In the genomic region with DNA sequence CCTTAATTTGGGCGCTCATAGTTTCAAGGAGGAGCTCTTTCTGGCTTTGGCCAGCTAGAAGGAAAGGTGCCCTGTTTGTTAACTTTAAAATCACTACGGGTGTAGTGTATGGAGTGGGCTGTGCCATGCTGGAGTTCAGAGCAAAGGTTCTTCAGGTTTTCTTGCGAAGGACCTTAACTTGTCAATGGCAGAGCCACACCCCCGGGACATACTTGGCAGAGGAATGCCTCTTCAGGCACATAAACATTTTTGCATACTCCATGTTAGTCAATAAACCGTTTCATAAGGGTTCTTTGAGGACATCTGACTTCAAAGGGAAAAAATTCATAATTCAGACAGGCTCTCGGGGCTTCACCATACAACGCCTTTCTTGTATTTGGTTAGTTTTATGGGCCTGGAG, we compare ENCODE assay signal across 20 cellular contexts.
DNase-seq lines count a peak whose midpoint lies in the region; ATAC-seq and TF ChIP-seq lines count a peak whose summit lies in the region.
"Had no signal": no experiment of that assay in that cellular context is flagged by ENCODE, and none has a peak within 500 bp of the region (broad histone marks: within the 10 kb centered on the region; RNA-seq: fewer than 3 reads in every experiment).

No MANE protein-coding gene starts in this region.

- no peak for TF ChIP-seq CTCF in MM.1S (IDR thresholded peaks at IDR 0.05; ENCODE audit: low read length)

- POLR2A ChIA-PET in CD4-positive, alpha-beta memory T cell (lab: Charles Lee; ENCODE audit: partially characterized antibody), result no interaction called here
- POLR2A ChIA-PET in CD8-positive, alpha-beta memory T cell (lab: Charles Lee), result no interaction called here

- no peaks in the 10 kb centered on the region for H3K27me3 ChIP-seq in CD4-positive, alpha-beta memory T cell (ENCODE audit: insufficient read depth, low read length)
- H3K27me3 ChIP-seq in CD8-positive, alpha-beta memory T cell (ENCODE audit: insufficient read depth, low read length, poor library complexity, severe bottlenecking), result no peaks in the 10 kb centered on the region
- no peaks in the 10 kb centered on the region for H3K27me3 ChIP-seq in MM.1S (replicated peaks; ENCODE audit: insufficient read depth, low read length)
- H3K27me3 ChIP-seq: BLaER1 had no signal

- H3K27ac ChIP-seq in CD4-positive, alpha-beta memory T cell (ENCODE audit: low read depth, low read length), result no peak overlapping the region
- H3K27ac ChIP-seq in CD8-positive, alpha-beta memory T cell (ENCODE audit: low read depth, low read length), result no peak overlapping the region
- no peak overlapping the region for H3K27ac ChIP-seq in MM.1S (ENCODE audit: low read length)
- H3K27ac ChIP-seq: BLaER1, PC-9, RWPE1 had no signal

- intact Hi-C loops in CD4-positive, alpha-beta memory T cell (cut with micrococcal nuclease), result no loop called here

- H3K4me2 ChIP-seq in MM.1S (ENCODE audit: low read depth, low read length), result no peak overlapping the region
- H3K4me2 ChIP-seq: BLaER1, PC-9, SK-N-SH had no signal

- peaks cover 51 to 53% of the 10 kb centered on the region in 2 donors for H3K36me3 Mint-ChIP-seq in CD4-positive, alpha-beta memory T cell
- H3K36me3 Mint-ChIP-seq in CD8-positive, alpha-beta memory T cell, result peaks cover 11 to 72% (median 14%) of the 10 kb centered on the region in 3 donors
- peaks cover 50% of the 10 kb centered on the region for H3K36me3 Mint-ChIP-seq in effector memory CD8-positive, alpha-beta T cell (ENCODE audit: insufficient read depth)
- H3K36me3 Mint-ChIP-seq in stimulated activated effector memory CD8-positive, alpha-beta T cell treated with anti-CD3 and anti-CD28 coated beads, Interleukin-12 subunit alpha, Interleukin-12 subunit beta, amount 100 ng/mL, for 72 hours, result peaks cover 37% of the 10 kb centered on the region

- DNase-seq in CD4-positive, alpha-beta memory T cell, result no peak
- no peak for DNase-seq in CD8-positive, alpha-beta memory T cell
- DNase-seq in effector memory CD8-positive, alpha-beta T cell, result no peak
- no peak for DNase-seq in stimulated activated effector memory CD8-positive, alpha-beta T cell treated with anti-CD3 and anti-CD28 coated beads, Interleukin-12 subunit alpha, Interleukin-12 subunit beta, amount 100 ng/mL, for 72 hours (ENCODE audit: low spot score in 2 of 2)
- DNase-seq in D341Med (ENCODE audit: low spot score), result no peak
- DNase-seq in SIG-M5 (lab: John Stamatoyannopoulos, UW), result no peak
- no peak for DNase-seq in activated CD4-positive, alpha-beta T cell treated with anti-CD3 and anti-CD28 coated beads, Interleukin-2, amount 50 U/mL, for 1 hour
- no peak for DNase-seq in MM.1S
- DNase-seq: DMS53, NCI-H1436 treated with DMSO at 0.1 percent for 48 hours, NCI-H1930, NCI-H226, NCI-H510A treated with DMSO at 0.1 percent for 48 hours, NCI-H748 treated with DMSO at 0.1 percent for 48 hours, PC-9, SHP77 treated with DMSO at 0.1 percent for 48 hours, SK-N-SH had no signal

- no peaks in the 10 kb centered on the region for H3K9me3 ChIP-seq in CD4-positive, alpha-beta memory T cell (ENCODE audit: control insufficient read depth in 1 of 2, low read length in 2 of 2)
- no peaks in the 10 kb centered on the region for H3K9me3 ChIP-seq in CD8-positive, alpha-beta memory T cell (ENCODE audit: low read length)
- H3K9me3 ChIP-seq in MM.1S (replicated peaks; ENCODE audit: insufficient read depth, low read length), result no peaks in the 10 kb centered on the region
- H3K9me3 ChIP-seq: BLaER1, SK-N-SH had no signal

- H3K4me1 Mint-ChIP-seq in CD4-positive, alpha-beta memory T cell, result peaks cover 0 to 7% (median under 1%) of the 10 kb centered on the region in 4 donors
- peaks cover 0 to 8% (median 2%) of the 10 kb centered on the region in 3 donors for H3K4me1 Mint-ChIP-seq in CD8-positive, alpha-beta memory T cell
- peaks cover 0 to 16% of the 10 kb centered on the region in 2 donors for H3K4me1 Mint-ChIP-seq in effector memory CD8-positive, alpha-beta T cell (ENCODE audit: low read depth in 2 of 2)
- H3K4me1 Mint-ChIP-seq in stimulated activated effector memory CD8-positive, alpha-beta T cell treated with anti-CD3 and anti-CD28 coated beads, Interleukin-12 subunit alpha, Interleukin-12 subunit beta, amount 100 ng/mL, for 72 hours, result peaks cover 19% of the 10 kb centered on the region

- H3K79me2 ChIP-seq in MM.1S (ENCODE audit: low read length), result no peaks in the 10 kb centered on the region

- no peak for ATAC-seq in effector memory CD8-positive, alpha-beta T cell (replicated peaks)
- ATAC-seq in stimulated activated effector memory CD8-positive, alpha-beta T cell treated with anti-CD3 and anti-CD28 coated beads, Interleukin-12 subunit alpha, Interleukin-12 subunit beta, amount 100 ng/mL, for 72 hours, result no peak

- CTCF ChIA-PET in CD4-positive, alpha-beta memory T cell (lab: Charles Lee; ENCODE audit: partially characterized antibody), result no interaction called here
- CTCF ChIA-PET in CD8-positive, alpha-beta memory T cell (lab: Charles Lee), result interaction anchor here (1.3 kb wide), 1 partner anchor 64 kb away, joined by 3 read pairs; no protein-coding TSS in a partner anchor

- H3K4me3 Mint-ChIP-seq in CD4-positive, alpha-beta memory T cell, result no peak overlapping the region
- H3K4me3 Mint-ChIP-seq in CD8-positive, alpha-beta memory T cell, result no peak overlapping the region
- no peak overlapping the region for H3K4me3 Mint-ChIP-seq in effector memory CD8-positive, alpha-beta T cell
- no peak overlapping the region for H3K4me3 Mint-ChIP-seq in stimulated activated effector memory CD8-positive, alpha-beta T cell treated with anti-CD3 and anti-CD28 coated beads, Interleukin-12 subunit alpha, Interleukin-12 subunit beta, amount 100 ng/mL, for 72 hours
- H3K4me3 Mint-ChIP-seq: IgD-negative memory B cell had no signal

- no peak overlapping the region for H2AFZ ChIP-seq in MM.1S (ENCODE audit: low read length)
- H2AFZ ChIP-seq: PC-9 had no signal

- no peak overlapping the region for H3K4me3 ChIP-seq in CD4-positive, alpha-beta memory T cell (ENCODE audit: low read length in 2 of 2)
- H3K4me3 ChIP-seq in CD8-positive, alpha-beta memory T cell (ENCODE audit: low read length), result no peak overlapping the region
- H3K4me3 ChIP-seq in MM.1S (ENCODE audit: low read length), result no peak overlapping the region
- H3K4me3 ChIP-seq: BLaER1, PC-9 had no signal

- no peaks in the 10 kb centered on the region for H3K4me1 ChIP-seq in CD4-positive, alpha-beta memory T cell (ENCODE audit: insufficient read depth, low read length)
- no peaks in the 10 kb centered on the region for H3K4me1 ChIP-seq in CD8-positive, alpha-beta memory T cell (ENCODE audit: insufficient read depth, low read length)
- H3K4me1 ChIP-seq in MM.1S (ENCODE audit: low read length), result no peaks in the 10 kb centered on the region
- H3K4me1 ChIP-seq: BLaER1 had no signal

- no peaks in the 10 kb centered on the region for H3F3A ChIP-seq in MM.1S (ENCODE audit: insufficient read depth, low read length)

- no peak overlapping the region for H3K9ac ChIP-seq in MM.1S (ENCODE audit: low read length)
- H3K9ac ChIP-seq: BLaER1, SK-N-SH had no signal

- H3K36me3 ChIP-seq in CD4-positive, alpha-beta memory T cell (ENCODE audit: insufficient read depth, low read length), result peaks cover 21% of the 10 kb centered on the region
- H3K36me3 ChIP-seq in CD8-positive, alpha-beta memory T cell (ENCODE audit: insufficient read depth, low read length), result peaks cover 30% of the 10 kb centered on the region
- no peaks in the 10 kb centered on the region for H3K36me3 ChIP-seq in MM.1S (replicated peaks; ENCODE audit: insufficient read depth, low read length)

- H3K27ac Mint-ChIP-seq in CD4-positive, alpha-beta memory T cell, result peak overlapping the region in 5 of 7 donors; percentile 2 to 73 (median 42)
- peak overlapping the region in 7 of 8 donors; percentile 11 to 86 (median 70) for H3K27ac Mint-ChIP-seq in CD8-positive, alpha-beta memory T cell
- H3K27ac Mint-ChIP-seq in effector memory CD8-positive, alpha-beta T cell, result peak overlapping the region; percentile 77 to 89
- peak overlapping the region; percentile 30 for H3K27ac Mint-ChIP-seq in stimulated activated effector memory CD8-positive, alpha-beta T cell treated with anti-CD3 and anti-CD28 coated beads, Interleukin-12 subunit alpha, Interleukin-12 subunit beta, amount 100 ng/mL, for 72 hours

- H4K20me1 ChIP-seq in MM.1S (ENCODE audit: insufficient read depth, low read length), result no peaks in the 10 kb centered on the region

- H3K27me3 Mint-ChIP-seq in CD4-positive, alpha-beta memory T cell, result no peaks in the 10 kb centered on the region
- H3K27me3 Mint-ChIP-seq in CD8-positive, alpha-beta memory T cell, result no peaks in the 10 kb centered on the region
- H3K27me3 Mint-ChIP-seq in effector memory CD8-positive, alpha-beta T cell, result no peaks in the 10 kb centered on the region
- H3K27me3 Mint-ChIP-seq: IgD-negative memory B cell had no signal

- no peaks in the 10 kb centered on the region for H3K9me2 ChIP-seq in MM.1S (replicated peaks; ENCODE audit: insufficient read depth, low read length)
- H3K9me2 ChIP-seq: SK-N-SH had no signal

- peaks cover 0 to 5% (median 0%) of the 10 kb centered on the region in 8 donors for H3K9me3 Mint-ChIP-seq in CD4-positive, alpha-beta memory T cell
- H3K9me3 Mint-ChIP-seq in CD8-positive, alpha-beta memory T cell, result peaks cover 0 to 3% (median 0%) of the 10 kb centered on the region in 5 donors
- peaks cover 2 to 5% of the 10 kb centered on the region in 2 donors for H3K9me3 Mint-ChIP-seq in effector memory CD8-positive, alpha-beta T cell
- H3K9me3 Mint-ChIP-seq in stimulated activated effector memory CD8-positive, alpha-beta T cell treated with anti-CD3 and anti-CD28 coated beads, Interleukin-12 subunit alpha, Interleukin-12 subunit beta, amount 100 ng/mL, for 72 hours, result peaks cover 3% of the 10 kb centered on the region
- H3K9me3 Mint-ChIP-seq: IgD-negative memory B cell had no signal

Comparison
In these comparisons a context has a peak if more than half of its experiments do, and no peak if none do; other contexts are left out.
1. H3K27ac Mint-ChIP-seq: peak in every context shown above with its lines; median percentile 83 in effector memory CD8-positive, alpha-beta T cell; 70 in CD8-positive, alpha-beta memory T cell; 42 in CD4-positive, alpha-beta memory T cell; 30 in stimulated activated effector memory CD8-positive, alpha-beta T cell treated with anti-CD3 and anti-CD28 coated beads, Interleukin-12 subunit alpha, Interleukin-12 subunit beta, amount 100 ng/mL, for 72 hours.